ENCODE assay signal across 7 cellular contexts in the genomic region with DNA sequence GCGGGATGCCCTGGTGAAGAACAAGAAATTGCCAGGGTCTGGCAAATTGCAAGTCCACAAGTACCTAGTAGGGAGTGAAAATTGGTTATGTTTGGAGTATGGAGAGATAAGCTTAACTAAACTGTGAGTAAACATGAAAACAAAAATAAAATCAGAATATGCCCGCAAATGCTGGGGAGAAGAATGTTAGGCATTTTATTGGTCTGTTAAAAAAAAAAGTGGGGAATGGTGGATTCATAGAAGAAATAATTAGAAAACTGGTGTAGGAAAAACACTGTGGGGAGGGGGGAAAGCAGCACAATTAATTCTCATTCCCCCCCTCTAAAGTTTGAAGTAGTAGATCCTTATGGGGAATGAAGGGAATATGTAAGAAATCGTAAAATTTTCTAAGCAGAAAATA.
"Had no signal": no experiment of that assay in that cellular context is flagged by ENCODE, and none has a peak within 500 bp of the region (broad histone marks: within the 10 kb centered on the region; RNA-seq: fewer than 3 reads in every experiment).

No MANE protein-coding gene starts in this region.

- H3K9ac ChIP-seq: GM23248 had no signal

- H3K9me3 Mint-ChIP-seq: H9, HFFc6, IgD-negative memory B cell had no signal

- H3K4me3 Mint-ChIP-seq: H9, HFFc6 had no signal

- H3K27ac ChIP-seq: GM23248, HL-60 had no signal

- DNase-seq: GM23248, H9, HCEC 1CT, HFFc6, KG1 had no signal

- H3K27ac Mint-ChIP-seq: HFFc6 had no signal

- H3K4me3 ChIP-seq: GM23248 had no signal
